Comparison of ENCODE assay signal across 1 cellular context in genomic region chr9:91843093-91843492, GRCh38.
TF ChIP-seq lines count a peak whose summit lies in the region.

No MANE protein-coding gene starts in this region.

TF ChIP-seq in WTC11, 78 proteins besides CTCF, POLR2A, EP300 and RAD21 (continued from another document):
- TF ChIP-seq IRF1 (CRISPR knock-in tag; IDR thresholded peaks at IDR 0.05) (no peak), GRHL2 (CRISPR knock-in tag; IDR thresholded peaks at IDR 0.05; ENCODE audit: insufficient replicate concordance, severe bottlenecking) (no peak), ZNF121 (CRISPR knock-in tag; IDR thresholded peaks at IDR 0.05) (no peak), SP1 (CRISPR knock-in tag; conservative IDR thresholded peaks at IDR 0.05) (no peak), ATF3 (CRISPR knock-in tag; conservative IDR thresholded peaks at IDR 0.05) (no peak), E2F5 (CRISPR knock-in tag; IDR thresholded peaks at IDR 0.05) (no peak), SMAD4 (CRISPR knock-in tag; IDR thresholded peaks at IDR 0.05) (no peak), JUN (CRISPR knock-in tag; IDR thresholded peaks at IDR 0.05) (no peak), ZSCAN18 (CRISPR knock-in tag; IDR thresholded peaks at IDR 0.05) (no peak), TEAD1 (CRISPR knock-in tag; IDR thresholded peaks at IDR 0.05) (no peak), CREM (CRISPR knock-in tag; IDR thresholded peaks at IDR 0.05) (no peak)
